In the genomic region with DNA sequence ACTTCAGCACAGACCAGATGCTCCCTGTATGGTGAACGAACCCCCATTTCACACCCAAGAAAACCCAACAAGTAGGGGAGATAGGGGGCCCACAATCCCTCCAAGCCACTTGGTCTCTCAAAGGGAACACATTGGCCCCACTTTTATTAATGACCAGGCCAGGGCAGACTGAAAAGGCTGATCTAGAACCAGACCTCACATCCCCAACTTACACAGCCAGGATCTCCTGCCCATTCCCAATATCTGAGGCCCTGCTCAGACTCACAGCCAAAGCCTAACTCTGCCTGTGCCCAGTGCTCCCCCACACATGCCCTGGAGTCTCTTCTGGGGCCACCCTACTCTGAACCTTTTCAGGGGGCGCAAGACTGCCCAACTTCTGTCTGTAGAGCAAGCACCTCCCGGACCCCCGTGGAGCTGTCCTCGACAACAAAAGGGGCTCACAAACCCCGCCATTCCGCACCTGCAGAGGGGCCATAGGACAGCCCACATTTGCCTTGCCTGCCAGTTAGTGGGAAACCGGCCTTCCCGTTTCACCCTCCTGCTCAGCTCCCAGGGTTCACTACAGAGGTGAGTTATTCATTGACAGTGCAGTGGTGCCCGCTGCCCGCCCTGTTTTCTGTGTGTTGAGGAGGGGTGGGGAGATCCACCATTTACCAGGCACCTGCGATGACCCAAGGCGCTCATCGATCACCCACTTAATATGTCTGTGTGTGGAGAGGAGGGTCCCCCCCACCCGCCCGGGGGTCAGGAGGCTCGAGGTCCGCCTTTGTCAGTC, we compare ENCODE assay signal across 8 cellular contexts. TPM values are rescaled to one million over a fixed set of nuclear protein-coding genes. Genes with fewer than 3 reads are reported as not detected.
DNase-seq lines count a peak whose midpoint lies in the region; ATAC-seq and TF ChIP-seq lines count a peak whose summit lies in the region.

No MANE protein-coding gene starts in this region.

- H3K27me3 ChIP-seq in NT2/D1 (ENCODE audit: insufficient read depth, insufficient read length) (no peaks in the 10 kb centered on the region), neural progenitor cell (no peaks in the 10 kb centered on the region)

- no peak overlapping the region for H2AFZ ChIP-seq in neural progenitor cell (replicated peaks)

- peaks cover 6% of the 10 kb centered on the region for H3K36me3 Mint-ChIP-seq in neural progenitor cell

- H3K27ac Mint-ChIP-seq in neural progenitor cell, result peak overlapping the region; percentile 74

- H3K79me2 ChIP-seq in neural progenitor cell (ENCODE audit: low read depth), result peaks cover 74% of the 10 kb centered on the region

- H3K4me1 Mint-ChIP-seq in neural progenitor cell, result peaks cover 44% of the 10 kb centered on the region

- no peaks in the 10 kb centered on the region for H3K27me3 Mint-ChIP-seq in neural progenitor cell (ENCODE audit: insufficient read depth, low read depth)

- ATAC-seq in omental fat pad (ENCODE audit: low FRiP score), result no peak
- ATAC-seq in GM19395 (IDR thresholded peaks at IDR 0.05; ENCODE audit: unreplicated experiment), result no peak
- no peak for ATAC-seq in GM21526 (IDR thresholded peaks at IDR 0.05; ENCODE audit: low FRiP score, unreplicated experiment)

- H3K4me2 ChIP-seq in neural progenitor cell, result peak overlapping the region; percentile 97

- H3K9ac ChIP-seq in NT2/D1 (ENCODE audit: insufficient read length, low read depth), result peak overlapping the region; percentile 88
- H3K9ac ChIP-seq in neural progenitor cell, result peak overlapping the region; percentile 91

- peaks cover 35% of the 10 kb centered on the region for H3K4me1 ChIP-seq in NT2/D1 (ENCODE audit: insufficient read depth, insufficient read length)
- H3K4me1 ChIP-seq in neural progenitor cell, result peaks cover 33% of the 10 kb centered on the region

- no peaks in the 10 kb centered on the region for H3K9me3 Mint-ChIP-seq in neural progenitor cell

- peak overlapping the region; percentile 91 for H3K4me3 Mint-ChIP-seq in neural progenitor cell

- peaks cover 34% of the 10 kb centered on the region for H3F3A ChIP-seq in neural progenitor cell (ENCODE audit: low read depth)

- H3K9me3 ChIP-seq in NT2/D1 (ENCODE audit: insufficient read depth, low read length), result no peaks in the 10 kb centered on the region
- no peaks in the 10 kb centered on the region for H3K9me3 ChIP-seq in neural progenitor cell (ENCODE audit: low read depth)

- DNase-seq in ELR (ENCODE audit: low read depth), result peak; percentile 23
- DNase-seq in NT2/D1 (ENCODE audit: low read depth, low spot score), result no peak
- no peak for DNase-seq in epithelial cell of esophagus (ENCODE audit: low read depth)
- DNase-seq in neural progenitor cell (ENCODE audit: low spot score), result peak; percentile 77
- no peak for DNase-seq in omental fat pad (ENCODE audit: low spot score)
- DNase-seq in effector CD8-positive, alpha-beta T cell (lab: John Stamatoyannopoulos, UW), result no peak

- H3K4me3 ChIP-seq in NT2/D1 (ENCODE audit: insufficient read length, low read depth), result peak overlapping the region; percentile 77
- peak overlapping the region; percentile 71 for H3K4me3 ChIP-seq in epithelial cell of esophagus (ENCODE audit: low read length)
- H3K4me3 ChIP-seq in neural progenitor cell, result peak overlapping the region; percentile 97

- TF ChIP-seq CTCF in epithelial cell of esophagus (IDR thresholded peaks at IDR 0.05; ENCODE audit: insufficient read depth, low read depth, low read length, missing control alignments), result no peak
- no peak for TF ChIP-seq CTCF in neural progenitor cell (IDR thresholded peaks at IDR 0.05)
- TF ChIP-seq CTCF in omental fat pad (IDR thresholded peaks at IDR 0.05), result no peak

- H4K20me1 ChIP-seq in neural progenitor cell (ENCODE audit: low read depth), result peaks cover 53% of the 10 kb centered on the region

- H3K36me3 ChIP-seq in NT2/D1 (ENCODE audit: insufficient read depth, insufficient read length, low read length) (peaks cover 52% of the 10 kb centered on the region), neural progenitor cell (no peaks in the 10 kb centered on the region)

- H3K27ac ChIP-seq in neural progenitor cell, result no peak overlapping the region

RNA-seq across cellular contexts. Expression of a gene that starts 1.6 kb away (rescaled TPM):
- total RNA-seq in neural progenitor cell (ENCODE audit: low replicate concordance) (53.6 and 142 TPM in 2 replicates), omental fat pad (10 to 100 TPM; 66.7 to 91.3 (median 77.1) TPM)

RNA-seq across cellular contexts. Expression of a gene that starts 11.6 kb away (rescaled TPM):
- total RNA-seq in neural progenitor cell (ENCODE audit: low replicate concordance) (13.9 and 22.0 TPM in 2 replicates), omental fat pad (10 to 100 TPM; 11.6 to 15.1 (median 13.6) TPM)

RNA-seq across cellular contexts. Expression of a gene that starts 11.8 kb away (rescaled TPM):
- 472 and 510 TPM in 2 replicates for total RNA-seq in neural progenitor cell (ENCODE audit: low replicate concordance)
- total RNA-seq in omental fat pad, result 100 to 1,000 TPM; 239 to 266 (median 255) TPM

RNA-seq across cellular contexts. Expression of a gene that starts 18.3 kb away (rescaled TPM):
- total RNA-seq in neural progenitor cell (ENCODE audit: low replicate concordance), result 8.3 and 11.8 TPM in 2 replicates
- 1 to 10 TPM; 4.0 to 6.5 (median 5.5) TPM for total RNA-seq in omental fat pad

RNA-seq across cellular contexts. Expression of a gene that starts 56.3 kb away (rescaled TPM):
- total RNA-seq in neural progenitor cell (ENCODE audit: low replicate concordance), result 0.82 and 1.4 TPM in 2 replicates
- not detected for total RNA-seq in omental fat pad

Comparison
In these comparisons a context has a peak if more than half of its experiments do, and no peak if none do; other contexts are left out.
1. DNase-seq: peak in ELR (single experiment) and neural progenitor cell (single experiment); none in NT2/D1 (single experiment), epithelial cell of esophagus (single experiment), omental fat pad (single experiment) and effector CD8-positive, alpha-beta T cell (single experiment).
2. Peak in every context shown above with its lines, with median percentiles within 50 percentile points of each other: H3K4me3 ChIP-seq.